Comparison of ENCODE assay signal across 16 cellular contexts in genomic region chr11:44729065-44729464, GRCh38. TPM values are rescaled to one million over a fixed set of nuclear protein-coding genes. Genes with fewer than 3 reads are reported as not detected.
DNase-seq lines count a peak whose midpoint lies in the region; ATAC-seq and TF ChIP-seq lines count a peak whose summit lies in the region.
"Had no signal": no experiment of that assay in that cellular context is flagged by ENCODE, and none has a peak within 500 bp of the region (broad histone marks: within the 10 kb centered on the region; RNA-seq: fewer than 3 reads in every experiment).

No MANE protein-coding gene starts in this region.

- H4K20me1 ChIP-seq in smooth muscle cell (ENCODE audit: low read depth), result no peaks in the 10 kb centered on the region

- no peak for DNase-seq in activated CD4-positive, alpha-beta T cell treated with anti-CD3 and anti-CD28 coated beads, Interleukin-2, amount 10 ng/mL, durations not matched to agents 24 days and 14 days
- DNase-seq in activated CD4-positive, alpha-beta T cell treated with anti-CD3 and anti-CD28 coated beads for 4 hours, result no peak
- no peak for DNase-seq in activated T-helper 2 cell treated with anti-CD3 and anti-CD28 coated beads, Interferon-gamma antibody, Interleukin-2, Interleukin-4, amounts not matched to agents 10 μg/mL and 5 μg/mL and 100 μg/mL, durations not matched to agents 14 hours and 24 hours and 36 hours (ENCODE audit: low spot score)
- DNase-seq in smooth muscle cell (lab: John Stamatoyannopoulos, UW; ENCODE audit: unreplicated experiment), result no peak
- no peak for DNase-seq in stimulated activated CD4-positive, alpha-beta T cell treated with anti-CD3 and anti-CD28 coated beads, Interleukin-4, amount 100 ng/mL, for 4 hours
- DNase-seq: activated CD8-positive, alpha-beta memory T cell treated with anti-CD3 and anti-CD28 coated beads, Interleukin-2, amount 10 ng/mL, durations not matched to agents 7 days and 5 days; erythroblast; HFFc6; NCI-H2171 treated with DMSO at 0.1 percent for 48 hours; pancreas; stimulated activated CD4-positive, alpha-beta T cell treated with anti-CD3 and anti-CD28 coated beads, Interleukin-2, amount 100 ng/mL, for 48 hours; T-helper 9 cell had no signal

- peak overlapping the region; percentile 73 for H3K4me3 ChIP-seq in iPS-20b (ENCODE audit: low read length)
- no peak overlapping the region for H3K4me3 ChIP-seq in smooth muscle cell
- H3K4me3 ChIP-seq: pancreas had no signal

- H3F3A ChIP-seq in smooth muscle cell (ENCODE audit: low read depth), result no peaks in the 10 kb centered on the region

- peaks cover 38% of the 10 kb centered on the region for H3K4me1 Mint-ChIP-seq in activated CD4-positive, alpha-beta T cell treated with anti-CD3 and anti-CD28 coated beads, Interleukin-2, amount 10 ng/mL, durations not matched to agents 24 days and 14 days
- peaks cover 30% of the 10 kb centered on the region for H3K4me1 Mint-ChIP-seq in activated T-helper 2 cell treated with anti-CD3 and anti-CD28 coated beads, Interferon-gamma antibody, Interleukin-2, Interleukin-4, amounts not matched to agents 10 μg/mL and 5 μg/mL and 100 μg/mL, durations not matched to agents 14 hours and 24 hours and 36 hours (ENCODE audit: low read depth)

- peak overlapping the region; percentile 99 for H3K4me2 ChIP-seq in smooth muscle cell

- TF ChIP-seq CTCF in smooth muscle cell (IDR thresholded peaks at IDR 0.05; ENCODE audit: borderline replicate concordance, insufficient read depth, poor library complexity, severe bottlenecking), result no peak

- H3K9ac ChIP-seq in iPS-20b (ENCODE audit: low read depth, low read length) (no peak overlapping the region), smooth muscle cell (ENCODE audit: low read depth) (no peak overlapping the region)

- H3K36me3 ChIP-seq in iPS-20b (ENCODE audit: insufficient read depth, low read depth, low read length) (no peaks in the 10 kb centered on the region), smooth muscle cell (ENCODE audit: low read depth) (no peaks in the 10 kb centered on the region)
- H3K36me3 ChIP-seq: pancreas had no signal

- no peak overlapping the region for H3K27ac Mint-ChIP-seq in activated CD4-positive, alpha-beta T cell treated with anti-CD3 and anti-CD28 coated beads, Interleukin-2, amount 10 ng/mL, durations not matched to agents 24 days and 14 days
- no peak overlapping the region for H3K27ac Mint-ChIP-seq in activated T-helper 2 cell treated with anti-CD3 and anti-CD28 coated beads, Interferon-gamma antibody, Interleukin-2, Interleukin-4, amounts not matched to agents 10 μg/mL and 5 μg/mL and 100 μg/mL, durations not matched to agents 14 hours and 24 hours and 36 hours
- H3K27ac Mint-ChIP-seq: activated CD8-positive, alpha-beta memory T cell treated with anti-CD3 and anti-CD28 coated beads, Interleukin-2, amount 10 ng/mL, durations not matched to agents 7 days and 5 days; HFFc6 had no signal

- H3K4me1 ChIP-seq in iPS-20b (ENCODE audit: insufficient read depth, low read length) (peaks cover 50% of the 10 kb centered on the region), smooth muscle cell (ENCODE audit: low read depth) (peaks cover 37% of the 10 kb centered on the region)

- H2AFZ ChIP-seq in smooth muscle cell (ENCODE audit: low read depth), result no peak overlapping the region

- WGBS in smooth muscle cell (ENCODE audit: low lambda C conversion rate), result 42% methylated on average over 2 of the region's 2 CpGs

- H3K27ac ChIP-seq in iPS-20b (ENCODE audit: low read length) (no peak overlapping the region), smooth muscle cell (ENCODE audit: low read depth) (no peak overlapping the region)
- H3K27ac ChIP-seq: pancreas had no signal

- H3K79me2 ChIP-seq in smooth muscle cell (ENCODE audit: low read depth), result peaks cover 6% of the 10 kb centered on the region

- H3K36me3 Mint-ChIP-seq in activated CD4-positive, alpha-beta T cell treated with anti-CD3 and anti-CD28 coated beads, Interleukin-2, amount 10 ng/mL, durations not matched to agents 24 days and 14 days (ENCODE audit: low read depth), result no peaks in the 10 kb centered on the region
- H3K36me3 Mint-ChIP-seq in activated T-helper 2 cell treated with anti-CD3 and anti-CD28 coated beads, Interferon-gamma antibody, Interleukin-2, Interleukin-4, amounts not matched to agents 10 μg/mL and 5 μg/mL and 100 μg/mL, durations not matched to agents 14 hours and 24 hours and 36 hours (ENCODE audit: low read depth), result no peaks in the 10 kb centered on the region
- H3K36me3 Mint-ChIP-seq: activated CD8-positive, alpha-beta memory T cell treated with anti-CD3 and anti-CD28 coated beads, Interleukin-2, amount 10 ng/mL, durations not matched to agents 7 days and 5 days had no signal

- ATAC-seq in GM18502 (IDR thresholded peaks at IDR 0.05; ENCODE audit: poor library complexity, unreplicated experiment) (no peak), GM18861 (IDR thresholded peaks at IDR 0.05; ENCODE audit: unreplicated experiment) (no peak)
- ATAC-seq: activated CD8-positive, alpha-beta memory T cell treated with anti-CD3 and anti-CD28 coated beads, Interleukin-2, amount 10 ng/mL, durations not matched to agents 7 days and 5 days; pancreas had no signal

- H3K9me3 ChIP-seq in iPS-20b (ENCODE audit: insufficient read depth, low read depth, low read length) (no peaks in the 10 kb centered on the region), smooth muscle cell (replicated peaks; ENCODE audit: low read depth) (no peaks in the 10 kb centered on the region)
- H3K9me3 ChIP-seq: pancreas had no signal

- intact Hi-C loops in activated CD4-positive, alpha-beta T cell treated with anti-CD3 and anti-CD28 coated beads, Interleukin-2, amount 10 ng/mL, durations not matched to agents 24 days and 14 days (cut with micrococcal nuclease), result loop anchor here (5.0 to 10.0 kb wide), 3 partner anchors 48 to 162 kb away; partner anchors contain the start of gene CD82
- intact Hi-C loops in activated T-helper 2 cell treated with anti-CD3 and anti-CD28 coated beads, Interferon-gamma antibody, Interleukin-2, Interleukin-4, amounts not matched to agents 10 μg/mL and 5 μg/mL and 100 μg/mL, durations not matched to agents 14 hours and 24 hours and 36 hours (cut with micrococcal nuclease), result loop anchor here (1.0 to 5.0 kb wide), 4 partner anchors 102 to 453 kb away; partner anchors contain the start of gene CD82

- peaks cover 38% of the 10 kb centered on the region for H3K27me3 Mint-ChIP-seq in activated CD4-positive, alpha-beta T cell treated with anti-CD3 and anti-CD28 coated beads, Interleukin-2, amount 10 ng/mL, durations not matched to agents 24 days and 14 days
- H3K27me3 Mint-ChIP-seq in activated T-helper 2 cell treated with anti-CD3 and anti-CD28 coated beads, Interferon-gamma antibody, Interleukin-2, Interleukin-4, amounts not matched to agents 10 μg/mL and 5 μg/mL and 100 μg/mL, durations not matched to agents 14 hours and 24 hours and 36 hours (ENCODE audit: low read depth), result peaks cover 42% of the 10 kb centered on the region

- H3K9me3 Mint-ChIP-seq in activated CD4-positive, alpha-beta T cell treated with anti-CD3 and anti-CD28 coated beads, Interleukin-2, amount 10 ng/mL, durations not matched to agents 24 days and 14 days, result no peaks in the 10 kb centered on the region
- H3K9me3 Mint-ChIP-seq in activated T-helper 2 cell treated with anti-CD3 and anti-CD28 coated beads, Interferon-gamma antibody, Interleukin-2, Interleukin-4, amounts not matched to agents 10 μg/mL and 5 μg/mL and 100 μg/mL, durations not matched to agents 14 hours and 24 hours and 36 hours, result no peaks in the 10 kb centered on the region
- H3K9me3 Mint-ChIP-seq: HFFc6 had no signal

- peaks cover 75% of the 10 kb centered on the region for H3K27me3 ChIP-seq in iPS-20b (ENCODE audit: insufficient read depth, low read length)
- H3K27me3 ChIP-seq in smooth muscle cell (ENCODE audit: low read depth), result no peaks in the 10 kb centered on the region
- H3K27me3 ChIP-seq: pancreas had no signal

- H3K4me3 Mint-ChIP-seq in activated CD4-positive, alpha-beta T cell treated with anti-CD3 and anti-CD28 coated beads, Interleukin-2, amount 10 ng/mL, durations not matched to agents 24 days and 14 days, result peak overlapping the region; percentile 87
- peak overlapping the region; percentile 77 for H3K4me3 Mint-ChIP-seq in activated T-helper 2 cell treated with anti-CD3 and anti-CD28 coated beads, Interferon-gamma antibody, Interleukin-2, Interleukin-4, amounts not matched to agents 10 μg/mL and 5 μg/mL and 100 μg/mL, durations not matched to agents 14 hours and 24 hours and 36 hours (ENCODE audit: low read depth)
- H3K4me3 Mint-ChIP-seq: HFFc6 had no signal

RNA-seq across cellular contexts. Expression of gene TSPAN18, which starts 2.3 kb away (rescaled TPM):
- total RNA-seq in activated CD4-positive, alpha-beta T cell treated with anti-CD3 and anti-CD28 coated beads, Interleukin-2, amount 10 ng/mL, durations not matched to agents 24 days and 14 days, result 1.4 and 1.5 TPM in 2 replicates
- 0.87 and 1.1 TPM in 2 replicates for total RNA-seq in activated T-helper 2 cell treated with anti-CD3 and anti-CD28 coated beads, Interferon-gamma antibody, Interleukin-2, Interleukin-4, amounts not matched to agents 10 μg/mL and 5 μg/mL and 100 μg/mL, durations not matched to agents 14 hours and 24 hours and 36 hours
- 3.4 and 3.9 TPM in 2 replicates for total RNA-seq in smooth muscle cell
- polyA plus RNA-seq in smooth muscle cell, result 9.3 and 15.3 TPM in 2 replicates
- polyA plus RNA-seq: keratinocyte had no signal
